Comparison of ENCODE assay signal across 1 cellular context in genomic region chr18:13660510-13660909, GRCh38.
TF ChIP-seq lines count a peak whose summit lies in the region.

No MANE protein-coding gene starts in this region.

TF ChIP-seq in GM23338, 12 proteins besides CTCF, POLR2A, EP300 and RAD21 (continued from another document):
- no peak for TF ChIP-seq ZNF462 (CRISPR knock-in tag; IDR thresholded peaks at IDR 0.05)
- TF ChIP-seq ETS1 (IDR thresholded peaks at IDR 0.05) = no peak
- no peak for TF ChIP-seq ZNF331 (CRISPR knock-in tag; IDR thresholded peaks at IDR 0.05; ENCODE audit: low read depth)
- TF ChIP-seq JUNB (IDR thresholded peaks at IDR 0.05; ENCODE audit: unreplicated experiment) = no peak
- no peak for TF ChIP-seq CREB1 (CRISPR knock-in tag; IDR thresholded peaks at IDR 0.05; ENCODE audit: low read depth)
